8 cellular contexts compared by ENCODE assay signal in the genomic region with DNA sequence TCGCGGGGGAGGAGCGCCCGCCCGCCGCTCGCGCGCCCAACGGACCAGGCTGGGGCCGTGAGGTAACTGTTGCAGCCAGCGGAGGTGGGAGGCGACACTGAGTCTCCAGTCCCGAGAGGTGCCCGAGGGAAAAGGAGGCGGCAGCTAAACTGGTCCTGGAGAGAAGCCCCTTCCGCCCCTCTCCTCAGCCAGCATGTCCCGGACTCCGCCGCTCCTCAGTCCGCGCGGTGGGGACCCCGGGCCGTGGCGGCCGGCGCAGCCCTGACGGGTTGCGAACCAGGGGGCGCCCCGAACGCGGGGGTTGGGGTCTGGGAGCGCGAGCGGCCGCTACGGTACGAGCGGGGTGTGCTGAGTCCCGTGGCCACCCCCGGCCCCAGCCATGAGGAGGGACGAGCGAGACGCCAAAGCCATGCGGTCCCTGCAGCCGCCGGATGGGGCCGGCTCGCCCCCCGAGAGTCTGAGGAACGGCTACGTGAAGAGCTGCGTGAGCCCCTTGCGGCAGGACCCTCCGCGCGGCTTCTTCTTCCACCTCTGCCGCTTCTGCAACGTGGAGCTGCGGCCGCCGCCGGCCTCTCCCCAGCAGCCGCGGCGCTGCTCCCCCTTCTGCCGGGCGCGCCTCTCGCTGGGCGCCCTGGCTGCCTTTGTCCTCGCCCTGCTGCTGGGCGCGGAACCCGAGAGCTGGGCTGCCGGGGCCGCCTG. TPM values are rescaled to one million over a fixed set of nuclear protein-coding genes. Genes with fewer than 3 reads are reported as not detected.
DNase-seq lines count a peak whose midpoint lies in the region; ATAC-seq and TF ChIP-seq lines count a peak whose summit lies in the region.

A gene (plus strand): TSS at position 108 of the 699 bp plus-strand sequence. CDS start 272 bp downstream, at position 380.

- no peaks in the 10 kb centered on the region for H3K79me2 ChIP-seq in PC-9 (ENCODE audit: low read depth)

- no TSS peak for BruUV-seq in PC-9 (replicated peaks; lab: Mats Ljungman, UMichigan)

- no peaks in the 10 kb centered on the region for H3K9me3 ChIP-seq in PC-9 (ENCODE audit: insufficient read depth, low read depth)
- H3K9me3 ChIP-seq in stomach, result no peaks in the 10 kb centered on the region

- H3K9me2 ChIP-seq in PC-9 (ENCODE audit: insufficient read depth), result no peaks in the 10 kb centered on the region

- POLR2A ChIA-PET in PC-9 (lab: Charles Lee; ENCODE audit: unreplicated experiment), result no interaction called here
- POLR2A ChIA-PET in naive thymus-derived CD8-positive, alpha-beta T cell (lab: Charles Lee), result interaction anchor here (0.9 to 5.9 kb wide), 38 partner anchors 9 to 264 kb away, joined by 3 to 82 read pairs (median 8); a partner anchor contains a TSS

- peak within 1 kb of the TSS; percentile 90 for H3K4me2 ChIP-seq in PC-9

- peaks cover 58% of the 10 kb centered on the region for H3K4me1 Mint-ChIP-seq in activated T-cell treated with anti-CD3 and anti-CD28 coated beads, Interleukin-2, amount 50 U/mL, for 4 hours (ENCODE audit: low read depth)
- peaks cover 24 to 48% (median 43%) of the 10 kb centered on the region in 4 donors for H3K4me1 Mint-ChIP-seq in naive thymus-derived CD8-positive, alpha-beta T cell

- no peaks in the 10 kb centered on the region for H4K20me1 ChIP-seq in PC-9 (ENCODE audit: insufficient read depth)

- peak within 1 kb of the TSS; percentile 82 for H3K4me3 Mint-ChIP-seq in activated T-cell treated with anti-CD3 and anti-CD28 coated beads, Interleukin-2, amount 50 U/mL, for 4 hours
- H3K4me3 Mint-ChIP-seq in naive thymus-derived CD8-positive, alpha-beta T cell, result peak within 1 kb of the TSS; percentile 85 to 98 (median 90)

- 0 to 1% (median 0%) methylated on average over 5 to 79 of the region's 79 CpGs for WGBS in stomach, 5 donors

- peak within 1 kb of the TSS; percentile 92 for H2AFZ ChIP-seq in PC-9

- peak; percentile 69 for DNase-seq in COR-L47 (lab: John Stamatoyannopoulos, UW)
- peak; percentile 28 for DNase-seq in HS-5 (ENCODE audit: low read depth)
- DNase-seq in PC-9, result peak in 1 of 2 experiments; percentile 47
- peak; percentile 63 for DNase-seq in activated T-cell treated with anti-CD3 and anti-CD28 coated beads, Interleukin-2, amount 50 U/mL, for 4 hours
- DNase-seq in fibroblast of mammary gland (ENCODE audit: low read depth), result peak; percentile 12
- peak; percentile 47 to 83 (median 68) for DNase-seq in naive thymus-derived CD8-positive, alpha-beta T cell
- peak; percentile 84 for DNase-seq in stomach

- CTCF ChIA-PET in PC-9 (lab: Charles Lee), result no interaction called here

- H3K27ac Mint-ChIP-seq in naive thymus-derived CD8-positive, alpha-beta T cell, result peak within 1 kb of the TSS; percentile 85 to 98 (median 94)

- TF ChIP-seq CTCF in PC-9 (conservative IDR thresholded peaks at IDR 0.05) (no peak), fibroblast of mammary gland (conservative IDR thresholded peaks at IDR 0.05; ENCODE audit: control insufficient read depth, insufficient read depth, low read depth, low read length) (no peak), stomach (IDR thresholded peaks at IDR 0.05) (no peak)

- H3K4me1 ChIP-seq in PC-9 (replicated peaks; ENCODE audit: insufficient read depth) (no peaks in the 10 kb centered on the region), stomach (peaks cover 0 to 48% (median 34%) of the 10 kb centered on the region in 4 donors)

- no peak for TF ChIP-seq POLR2A in stomach (IDR thresholded peaks at IDR 0.05)

- TF ChIP-seq EP300 in stomach (IDR thresholded peaks at IDR 0.05), result no peak

- H3K27me3 Mint-ChIP-seq in activated T-cell treated with anti-CD3 and anti-CD28 coated beads, Interleukin-2, amount 50 U/mL, for 4 hours (ENCODE audit: low read depth), result no peaks in the 10 kb centered on the region
- H3K27me3 Mint-ChIP-seq in naive thymus-derived CD8-positive, alpha-beta T cell, result peaks cover 0 to 3% (median 0%) of the 10 kb centered on the region in 5 donors

- H3K4me3 ChIP-seq in PC-9, result peak within 1 kb of the TSS; percentile 75
- peak within 1 kb of the TSS; percentile 51 for H3K4me3 ChIP-seq in fibroblast of mammary gland (ENCODE audit: control insufficient read depth, low read depth, low read length)
- peak within 1 kb of the TSS; percentile 79 to 90 (median 90) for H3K4me3 ChIP-seq in stomach

- H3K27me3 ChIP-seq in PC-9 (ENCODE audit: insufficient read depth, low read depth) (peaks cover 13% of the 10 kb centered on the region), stomach (peaks cover 0 to 15% (median 3%) of the 10 kb centered on the region in 3 donors)

- no peaks in the 10 kb centered on the region for H3K9me3 Mint-ChIP-seq in activated T-cell treated with anti-CD3 and anti-CD28 coated beads, Interleukin-2, amount 50 U/mL, for 4 hours
- H3K9me3 Mint-ChIP-seq in naive thymus-derived CD8-positive, alpha-beta T cell, result no peaks in the 10 kb centered on the region

- H3K36me3 Mint-ChIP-seq in activated T-cell treated with anti-CD3 and anti-CD28 coated beads, Interleukin-2, amount 50 U/mL, for 4 hours (ENCODE audit: insufficient read depth), result peaks cover 8% of the 10 kb centered on the region
- peaks cover 9 to 23% (median 22%) of the 10 kb centered on the region in 3 donors for H3K36me3 Mint-ChIP-seq in naive thymus-derived CD8-positive, alpha-beta T cell

- H3K36me3 ChIP-seq in PC-9 (ENCODE audit: low read depth) (no peaks in the 10 kb centered on the region), stomach (no peaks in the 10 kb centered on the region)

- intact Hi-C loops in PC-9 (cut with micrococcal nuclease; ENCODE audit: unreplicated experiment) (no loop called here), stomach (cut with DNase I; ENCODE audit: low total_unique reads) (loop anchor here (10.0 kb wide), 1 partner anchor 109 kb away; no protein-coding TSS in a partner anchor)

- ATAC-seq in GM19463 (IDR thresholded peaks at IDR 0.05; ENCODE audit: unreplicated experiment), result peak; percentile 69
- ATAC-seq in activated T-cell treated with anti-CD3 and anti-CD28 coated beads, Interleukin-2, amount 50 U/mL, for 4 hours, result peak; percentile 66
- peak; percentile 54 to 62 for ATAC-seq in naive thymus-derived CD8-positive, alpha-beta T cell

- no peak within 1 kb of the TSS for H3K27ac ChIP-seq in PC-9
- H3K27ac ChIP-seq in stomach, result peak within 1 kb of the TSS; percentile 84 to 90 (median 87)

- no peaks in the 10 kb centered on the region for H3F3A ChIP-seq in PC-9 (ENCODE audit: insufficient read depth, low read depth)

RNA-seq across cellular contexts. Expression of the gene that starts here (rescaled TPM):
- total RNA-seq in PC-9 (2021) (not detected in 2 replicates), stomach (10 to 100 TPM; 13.8 to 49.2 (median 19.3) TPM)
- 10 to 100 TPM; 13.0 to 17.8 (median 17.0) TPM for total RNA-seq in activated T-cell treated with anti-CD3 and anti-CD28 coated beads, Interleukin-2, amount 50 U/mL, for 4 hours
- total RNA-seq in naive thymus-derived CD8-positive, alpha-beta T cell, result 100 to 1,000 TPM; 228 to 240 TPM
- polyA plus RNA-seq in naive thymus-derived CD8-positive, alpha-beta T cell, result 100 to 1,000 TPM in 1 of 3 donors, 10 to 100 TPM in 2; 59.2 to 127 (median 74.8) TPM
- polyA plus RNA-seq in stomach, result 1 to 10 TPM; 1.2 TPM

Comparison
In these comparisons a context has a peak if more than half of its experiments do, and no peak if none do; other contexts are left out.
1. RNA of the gene that starts here (total RNA-seq): 228 to 240 TPM in naive thymus-derived CD8-positive, alpha-beta T cell, 13.8 to 49.2 TPM in stomach and 13.0 to 17.8 TPM in activated T-cell treated with anti-CD3 and anti-CD28 coated beads, Interleukin-2, amount 50 U/mL, for 4 hours; not detected in PC-9; every median in the first group is over 10 times any median in the second.
2. RNA of the gene that starts here (total RNA-seq): 228 to 240 TPM in naive thymus-derived CD8-positive, alpha-beta T cell; 13.8 to 49.2 TPM in stomach and 13.0 to 17.8 TPM in activated T-cell treated with anti-CD3 and anti-CD28 coated beads, Interleukin-2, amount 50 U/mL, for 4 hours; every median in the first group is over 4 times any median in the second.
3. RNA of the gene that starts here (polyA plus RNA-seq): 59.2 to 127 TPM in naive thymus-derived CD8-positive, alpha-beta T cell; 1.2 TPM in stomach; every median in the first group is over 10 times any median in the second.
4. Peak in every context shown above with its lines, with median percentiles within 50 percentile points of each other: ATAC-seq and H3K4me3 ChIP-seq.